12 cellular contexts compared by ENCODE assay signal in genomic region chr15:74632601-74633000, GRCh38.
"Had no signal": no experiment of that assay in that cellular context is flagged by ENCODE, and none has a peak within 500 bp of the region (broad histone marks: within the 10 kb centered on the region; RNA-seq: fewer than 3 reads in every experiment).

No MANE protein-coding gene starts in this region.

- DNase-seq: amniotic stem cell had no signal

- H3K27ac ChIP-seq: brain microvascular endothelial cell, neural progenitor cell, parathyroid adenoma, spleen, testis, uterus had no signal

- H3K27me3 ChIP-seq: brain microvascular endothelial cell, neural progenitor cell, spleen, testis, uterus had no signal

- H3K79me2 ChIP-seq: parathyroid adenoma had no signal

- H3K4me1 ChIP-seq: neural progenitor cell, parathyroid adenoma, testis, uterus had no signal

- H3K4me2 ChIP-seq: neural progenitor cell had no signal

- H2AFZ ChIP-seq: neural progenitor cell, parathyroid adenoma had no signal

- H3K9me3 ChIP-seq: spleen, testis, uterus had no signal

- H3K9ac ChIP-seq: neural progenitor cell, parathyroid adenoma had no signal

- H3K27ac Mint-ChIP-seq: mesothelial cell of epicardium, neural progenitor cell, T-helper 17 cell had no signal

- H3K4me3 Mint-ChIP-seq: activated CD8-positive, alpha-beta T cell treated with anti-CD3 and anti-CD28 coated beads for 36 hours; activated T-cell treated with anti-CD3 and anti-CD28 coated beads, Interleukin-2, amount 50 U/mL, for 72 hours; mesothelial cell of epicardium; naive thymus-derived CD4-positive, alpha-beta T cell; neural progenitor cell; T-helper 17 cell had no signal

- H3K9me3 Mint-ChIP-seq: activated CD8-positive, alpha-beta T cell treated with anti-CD3 and anti-CD28 coated beads for 36 hours; activated T-cell treated with anti-CD3 and anti-CD28 coated beads, Interleukin-2, amount 50 U/mL, for 72 hours; mesothelial cell of epicardium; naive thymus-derived CD4-positive, alpha-beta T cell; neural progenitor cell had no signal

- H3K4me1 Mint-ChIP-seq: neural progenitor cell had no signal

- H3K27me3 Mint-ChIP-seq: activated CD8-positive, alpha-beta T cell treated with anti-CD3 and anti-CD28 coated beads for 36 hours; naive thymus-derived CD4-positive, alpha-beta T cell; T-helper 17 cell had no signal
